Comparison of ENCODE assay signal across 1 cellular context in the genomic region with DNA sequence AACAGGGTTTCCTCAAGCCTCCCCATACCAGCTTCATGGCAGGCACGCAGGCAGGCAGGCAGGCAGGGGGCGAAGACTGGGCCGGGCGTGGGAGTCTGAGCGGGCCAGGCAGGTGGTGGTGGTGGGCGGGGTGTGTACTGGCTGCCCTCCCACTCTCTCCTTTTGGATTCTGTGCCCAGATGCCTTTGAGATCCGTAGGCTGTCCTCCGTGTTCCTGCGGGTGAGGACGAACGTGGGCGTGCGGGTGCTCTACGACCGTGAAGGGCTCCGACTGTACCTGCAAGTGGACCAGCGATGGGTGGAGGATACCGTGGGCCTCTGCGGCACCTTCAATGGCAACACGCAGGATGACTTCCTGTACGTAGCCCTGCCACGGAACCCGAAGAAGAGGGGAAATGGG.
TF ChIP-seq lines count a peak whose summit lies in the region.

No MANE protein-coding gene starts in this region.

TF ChIP-seq in WTC11, 78 proteins besides CTCF, POLR2A, EP300 and RAD21:
- TF ChIP-seq, protein P1, sequence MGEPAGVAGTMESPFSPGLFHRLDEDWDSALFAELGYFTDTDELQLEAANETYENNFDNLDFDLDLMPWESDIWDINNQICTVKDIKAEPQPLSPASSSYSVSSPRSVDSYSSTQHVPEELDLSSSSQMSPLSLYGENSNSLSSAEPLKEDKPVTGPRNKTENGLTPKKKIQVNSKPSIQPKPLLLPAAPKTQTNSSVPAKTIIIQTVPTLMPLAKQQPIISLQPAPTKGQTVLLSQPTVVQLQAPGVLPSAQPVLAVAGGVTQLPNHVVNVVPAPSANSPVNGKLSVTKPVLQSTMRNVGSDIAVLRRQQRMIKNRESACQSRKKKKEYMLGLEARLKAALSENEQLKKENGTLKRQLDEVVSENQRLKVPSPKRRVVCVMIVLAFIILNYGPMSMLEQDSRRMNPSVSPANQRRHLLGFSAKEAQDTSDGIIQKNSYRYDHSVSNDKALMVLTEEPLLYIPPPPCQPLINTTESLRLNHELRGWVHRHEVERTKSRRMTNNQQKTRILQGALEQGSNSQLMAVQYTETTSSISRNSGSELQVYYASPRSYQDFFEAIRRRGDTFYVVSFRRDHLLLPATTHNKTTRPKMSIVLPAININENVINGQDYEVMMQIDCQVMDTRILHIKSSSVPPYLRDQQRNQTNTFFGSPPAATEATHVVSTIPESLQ (CRISPR knock-in tag; IDR thresholded peaks at IDR 0.05): no peak
- TF ChIP-seq SMAD4 (CRISPR knock-in tag; IDR thresholded peaks at IDR 0.05): no peak
- no peak for TF ChIP-seq RELA (CRISPR knock-in tag; IDR thresholded peaks at IDR 0.05; ENCODE audit: borderline replicate concordance)
- TF ChIP-seq NR3C1 (CRISPR knock-in tag; conservative IDR thresholded peaks at IDR 0.05; ENCODE audit: low read depth): no peak
- TF ChIP-seq TP53 (CRISPR knock-in tag; IDR thresholded peaks at IDR 0.05): no peak
- no peak for TF ChIP-seq ZNF219 (CRISPR knock-in tag; IDR thresholded peaks at IDR 0.05; ENCODE audit: borderline replicate concordance)
- TF ChIP-seq, protein P2, sequence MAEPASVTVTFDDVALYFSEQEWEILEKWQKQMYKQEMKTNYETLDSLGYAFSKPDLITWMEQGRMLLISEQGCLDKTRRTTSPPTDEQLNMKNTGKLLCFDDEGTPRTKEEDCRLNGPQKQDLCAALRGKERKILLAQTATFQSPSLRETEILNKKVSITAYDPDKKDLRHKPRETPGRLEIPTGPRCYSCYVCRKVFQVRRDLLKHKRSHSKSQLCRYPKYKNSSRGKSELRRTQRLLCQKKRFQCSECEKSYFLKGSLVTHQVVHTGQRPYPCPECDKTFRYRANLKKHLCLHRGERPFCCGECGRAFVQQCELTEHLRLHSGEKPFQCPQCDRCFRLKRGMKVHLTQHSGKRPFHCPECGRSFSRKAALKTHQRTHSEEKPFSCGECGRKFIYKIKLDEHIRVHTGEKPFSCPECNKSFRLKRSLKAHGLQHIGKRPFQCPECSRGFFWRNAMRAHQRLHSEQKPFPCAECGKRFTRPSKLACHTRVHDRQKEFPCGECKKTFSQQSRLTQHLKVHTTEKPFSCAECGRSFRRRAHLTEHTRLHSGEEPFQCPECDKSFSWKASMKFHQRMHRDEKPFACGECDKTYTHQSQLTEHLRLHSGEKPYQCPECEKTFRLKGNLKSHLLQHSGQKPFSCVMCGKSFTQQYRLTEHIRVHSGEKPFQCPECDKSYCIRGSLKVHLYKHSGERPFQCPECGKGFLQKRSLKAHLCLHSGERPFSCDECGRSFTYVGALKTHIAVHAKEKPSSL (CRISPR knock-in tag; conservative IDR thresholded peaks at IDR 0.05): no peak
- no peak for TF ChIP-seq IRF2 (CRISPR knock-in tag; IDR thresholded peaks at IDR 0.05; ENCODE audit: borderline replicate concordance, low read depth)
- TF ChIP-seq HMGA2 (CRISPR knock-in tag; IDR thresholded peaks at IDR 0.05): no peak
- TF ChIP-seq, protein P3, sequence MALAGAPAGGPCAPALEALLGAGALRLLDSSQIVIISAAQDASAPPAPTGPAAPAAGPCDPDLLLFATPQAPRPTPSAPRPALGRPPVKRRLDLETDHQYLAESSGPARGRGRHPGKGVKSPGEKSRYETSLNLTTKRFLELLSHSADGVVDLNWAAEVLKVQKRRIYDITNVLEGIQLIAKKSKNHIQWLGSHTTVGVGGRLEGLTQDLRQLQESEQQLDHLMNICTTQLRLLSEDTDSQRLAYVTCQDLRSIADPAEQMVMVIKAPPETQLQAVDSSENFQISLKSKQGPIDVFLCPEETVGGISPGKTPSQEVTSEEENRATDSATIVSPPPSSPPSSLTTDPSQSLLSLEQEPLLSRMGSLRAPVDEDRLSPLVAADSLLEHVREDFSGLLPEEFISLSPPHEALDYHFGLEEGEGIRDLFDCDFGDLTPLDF (CRISPR knock-in tag; IDR thresholded peaks at IDR 0.05): no peak
- no peak for TF ChIP-seq TEAD4 (CRISPR knock-in tag; IDR thresholded peaks at IDR 0.05)
- TF ChIP-seq, protein P4, sequence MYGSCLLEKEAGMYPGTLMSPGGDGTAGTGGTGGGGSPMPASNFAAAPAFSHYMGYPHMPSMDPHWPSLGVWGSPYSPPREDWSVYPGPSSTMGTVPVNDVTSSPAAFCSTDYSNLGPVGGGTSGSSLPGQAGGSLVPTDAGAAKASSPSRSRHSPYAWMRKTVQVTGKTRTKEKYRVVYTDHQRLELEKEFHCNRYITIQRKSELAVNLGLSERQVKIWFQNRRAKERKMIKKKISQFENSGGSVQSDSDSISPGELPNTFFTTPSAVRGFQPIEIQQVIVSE (CRISPR knock-in tag; IDR thresholded peaks at IDR 0.05; ENCODE audit: borderline replicate concordance): no peak
- TF ChIP-seq, protein P5, sequence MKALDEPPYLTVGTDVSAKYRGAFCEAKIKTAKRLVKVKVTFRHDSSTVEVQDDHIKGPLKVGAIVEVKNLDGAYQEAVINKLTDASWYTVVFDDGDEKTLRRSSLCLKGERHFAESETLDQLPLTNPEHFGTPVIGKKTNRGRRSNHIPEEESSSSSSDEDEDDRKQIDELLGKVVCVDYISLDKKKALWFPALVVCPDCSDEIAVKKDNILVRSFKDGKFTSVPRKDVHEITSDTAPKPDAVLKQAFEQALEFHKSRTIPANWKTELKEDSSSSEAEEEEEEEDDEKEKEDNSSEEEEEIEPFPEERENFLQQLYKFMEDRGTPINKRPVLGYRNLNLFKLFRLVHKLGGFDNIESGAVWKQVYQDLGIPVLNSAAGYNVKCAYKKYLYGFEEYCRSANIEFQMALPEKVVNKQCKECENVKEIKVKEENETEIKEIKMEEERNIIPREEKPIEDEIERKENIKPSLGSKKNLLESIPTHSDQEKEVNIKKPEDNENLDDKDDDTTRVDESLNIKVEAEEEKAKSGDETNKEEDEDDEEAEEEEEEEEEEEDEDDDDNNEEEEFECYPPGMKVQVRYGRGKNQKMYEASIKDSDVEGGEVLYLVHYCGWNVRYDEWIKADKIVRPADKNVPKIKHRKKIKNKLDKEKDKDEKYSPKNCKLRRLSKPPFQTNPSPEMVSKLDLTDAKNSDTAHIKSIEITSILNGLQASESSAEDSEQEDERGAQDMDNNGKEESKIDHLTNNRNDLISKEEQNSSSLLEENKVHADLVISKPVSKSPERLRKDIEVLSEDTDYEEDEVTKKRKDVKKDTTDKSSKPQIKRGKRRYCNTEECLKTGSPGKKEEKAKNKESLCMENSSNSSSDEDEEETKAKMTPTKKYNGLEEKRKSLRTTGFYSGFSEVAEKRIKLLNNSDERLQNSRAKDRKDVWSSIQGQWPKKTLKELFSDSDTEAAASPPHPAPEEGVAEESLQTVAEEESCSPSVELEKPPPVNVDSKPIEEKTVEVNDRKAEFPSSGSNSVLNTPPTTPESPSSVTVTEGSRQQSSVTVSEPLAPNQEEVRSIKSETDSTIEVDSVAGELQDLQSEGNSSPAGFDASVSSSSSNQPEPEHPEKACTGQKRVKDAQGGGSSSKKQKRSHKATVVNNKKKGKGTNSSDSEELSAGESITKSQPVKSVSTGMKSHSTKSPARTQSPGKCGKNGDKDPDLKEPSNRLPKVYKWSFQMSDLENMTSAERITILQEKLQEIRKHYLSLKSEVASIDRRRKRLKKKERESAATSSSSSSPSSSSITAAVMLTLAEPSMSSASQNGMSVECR (CRISPR knock-in tag; IDR thresholded peaks at IDR 0.05; ENCODE audit: borderline replicate concordance): no peak
